Comparison of ENCODE assay signal across 8 cellular contexts in the genomic region with DNA sequence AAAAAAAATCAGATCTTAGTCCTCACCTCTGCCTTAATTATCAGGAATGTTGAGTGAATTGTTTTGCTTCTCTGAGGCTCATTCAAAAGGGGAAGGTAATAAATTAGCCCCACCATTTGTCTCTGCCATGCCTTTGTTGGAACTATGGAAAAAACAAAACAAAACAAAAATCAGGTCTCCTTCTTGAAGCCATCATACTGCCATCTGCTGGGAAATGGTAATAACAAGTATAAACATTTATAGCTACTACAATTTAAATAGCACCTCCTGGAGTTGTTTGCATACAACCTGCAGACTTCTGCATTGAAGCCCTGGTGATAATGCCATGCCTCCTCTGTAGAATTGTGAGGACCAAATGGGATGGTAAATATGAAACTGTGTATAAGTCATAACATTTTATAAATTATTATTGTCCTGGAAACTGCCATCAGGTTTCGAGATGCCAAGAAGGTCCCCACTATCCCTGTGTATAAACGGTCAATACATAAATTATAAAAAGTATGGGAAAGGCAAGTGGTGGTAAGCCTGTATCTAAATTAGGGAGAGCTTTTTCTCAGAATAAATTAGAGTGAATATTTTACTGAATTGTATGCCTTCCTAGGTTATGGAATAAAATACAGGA.
A peak's percentile ranks its signal among the peaks of the same experiment; 100 is the strongest.
DNase-seq lines count a peak whose midpoint lies in the region; ATAC-seq and TF ChIP-seq lines count a peak whose summit lies in the region.

No MANE protein-coding gene starts in this region.

- no peaks in the 10 kb centered on the region for H3K9me3 Mint-ChIP-seq in MCF 10A (ENCODE audit: unreplicated experiment)
- no peaks in the 10 kb centered on the region for H3K9me3 Mint-ChIP-seq in activated T-helper 1 cell treated with anti-CD3 and anti-CD28 coated beads, Interleukin-12 subunit alpha, Interleukin-12 subunit beta, Interleukin-2, Interleukin-4 antibody, amounts not matched to agents 30 ng/mL and 10 ng/mL and 1 ng/mL, durations not matched to agents 14 hours and 24 hours and 36 hours

- POLR2A ChIA-PET in MCF 10A (lab: Yijun Ruan, JAX): interaction anchor here (0.5 to 2.5 kb wide), 9 partner anchors 12 to 723 kb away, joined by 3 to 13 read pairs (median 3); no protein-coding TSS in a partner anchor

- peaks cover 4% of the 10 kb centered on the region for H3K36me3 Mint-ChIP-seq in MCF 10A (ENCODE audit: insufficient read depth, unreplicated experiment)
- H3K36me3 Mint-ChIP-seq in activated T-helper 1 cell treated with anti-CD3 and anti-CD28 coated beads, Interleukin-12 subunit alpha, Interleukin-12 subunit beta, Interleukin-2, Interleukin-4 antibody, amounts not matched to agents 30 ng/mL and 10 ng/mL and 1 ng/mL, durations not matched to agents 14 hours and 24 hours and 36 hours (ENCODE audit: low read depth): no peaks in the 10 kb centered on the region

- no peak overlapping the region for H3K4me3 Mint-ChIP-seq in MCF 10A (ENCODE audit: unreplicated experiment)
- H3K4me3 Mint-ChIP-seq in activated T-helper 1 cell treated with anti-CD3 and anti-CD28 coated beads, Interleukin-12 subunit alpha, Interleukin-12 subunit beta, Interleukin-2, Interleukin-4 antibody, amounts not matched to agents 30 ng/mL and 10 ng/mL and 1 ng/mL, durations not matched to agents 14 hours and 24 hours and 36 hours: no peak overlapping the region

- H3K4me1 Mint-ChIP-seq in MCF 10A (ENCODE audit: insufficient read depth, unreplicated experiment): peaks cover 7% of the 10 kb centered on the region
- peaks cover 5% of the 10 kb centered on the region for H3K4me1 Mint-ChIP-seq in activated T-helper 1 cell treated with anti-CD3 and anti-CD28 coated beads, Interleukin-12 subunit alpha, Interleukin-12 subunit beta, Interleukin-2, Interleukin-4 antibody, amounts not matched to agents 30 ng/mL and 10 ng/mL and 1 ng/mL, durations not matched to agents 14 hours and 24 hours and 36 hours (ENCODE audit: low read depth)

- H3K27me3 Mint-ChIP-seq in MCF 10A (ENCODE audit: insufficient read depth, unreplicated experiment): no peaks in the 10 kb centered on the region
- no peaks in the 10 kb centered on the region for H3K27me3 Mint-ChIP-seq in activated T-helper 1 cell treated with anti-CD3 and anti-CD28 coated beads, Interleukin-12 subunit alpha, Interleukin-12 subunit beta, Interleukin-2, Interleukin-4 antibody, amounts not matched to agents 30 ng/mL and 10 ng/mL and 1 ng/mL, durations not matched to agents 14 hours and 24 hours and 36 hours (ENCODE audit: insufficient read depth)

- ATAC-seq in left lobe of liver (peak; percentile 89), HG02870 (IDR thresholded peaks at IDR 0.05; ENCODE audit: unreplicated experiment) (no peak)

- TF ChIP-seq CTCF in MCF 10A (IDR thresholded peaks at IDR 0.05; ENCODE audit: unreplicated experiment): peak; percentile 58

- H3K27ac Mint-ChIP-seq in MCF 10A (ENCODE audit: low read depth, unreplicated experiment): peak overlapping the region; percentile 68
- H3K27ac Mint-ChIP-seq in activated T-helper 1 cell treated with anti-CD3 and anti-CD28 coated beads, Interleukin-12 subunit alpha, Interleukin-12 subunit beta, Interleukin-2, Interleukin-4 antibody, amounts not matched to agents 30 ng/mL and 10 ng/mL and 1 ng/mL, durations not matched to agents 14 hours and 24 hours and 36 hours: no peak overlapping the region

- intact Hi-C loops in MCF 10A (cut with micrococcal nuclease): loop anchor here (1.0 to 5.0 kb wide), 5 partner anchors 205 to 659 kb away; a partner anchor contains a TSS
- intact Hi-C loops in activated T-helper 1 cell treated with anti-CD3 and anti-CD28 coated beads, Interleukin-12 subunit alpha, Interleukin-12 subunit beta, Interleukin-2, Interleukin-4 antibody, amounts not matched to agents 30 ng/mL and 10 ng/mL and 1 ng/mL, durations not matched to agents 14 hours and 24 hours and 36 hours (cut with micrococcal nuclease): loop anchor here (1.0 kb wide), 4 partner anchors 205 to 659 kb away; no protein-coding TSS in a partner anchor

- DNase-seq in COLO829 (ENCODE audit: low spot score): peak; percentile 38
- peak; percentile 48 for DNase-seq in HS-27A (ENCODE audit: low read depth)
- peak; percentile 98 for DNase-seq in NCI-H69 (lab: John Stamatoyannopoulos, UW)
- DNase-seq in MCF 10A (ENCODE audit: unreplicated experiment): peak; percentile 68
- DNase-seq in left lobe of liver (ENCODE audit: low spot score): no peak
- DNase-seq in epidermal melanocyte (ENCODE audit: insufficient read length, low spot score): no peak
- no peak for DNase-seq in activated T-helper 1 cell treated with anti-CD3 and anti-CD28 coated beads, Interleukin-12 subunit alpha, Interleukin-12 subunit beta, Interleukin-2, Interleukin-4 antibody, amounts not matched to agents 30 ng/mL and 10 ng/mL and 1 ng/mL, durations not matched to agents 14 hours and 24 hours and 36 hours (ENCODE audit: low spot score)

- CTCF ChIA-PET in MCF 10A (lab: Yijun Ruan, JAX): interaction anchor here (0.6 to 5.1 kb wide), 45 partner anchors 9 to 1101 kb away, joined by 3 to 49 read pairs (median 4); a partner anchor contains a TSS

- BruUV-seq in MCF 10A (replicated peaks; lab: Mats Ljungman, UMichigan): no TSS peak

Comparison
In these comparisons a context has a peak if more than half of its experiments do, and no peak if none do; other contexts are left out.
1. DNase-seq: peak in COLO829 (single experiment), HS-27A (single experiment), NCI-H69 (single experiment) and MCF 10A (single experiment); none in left lobe of liver (single experiment), epidermal melanocyte (single experiment) and activated T-helper 1 cell treated with anti-CD3 and anti-CD28 coated beads, Interleukin-12 subunit alpha, Interleukin-12 subunit beta, Interleukin-2, Interleukin-4 antibody, amounts not matched to agents 30 ng/mL and 10 ng/mL and 1 ng/mL, durations not matched to agents 14 hours and 24 hours and 36 hours (single experiment).